In the genomic region with DNA sequence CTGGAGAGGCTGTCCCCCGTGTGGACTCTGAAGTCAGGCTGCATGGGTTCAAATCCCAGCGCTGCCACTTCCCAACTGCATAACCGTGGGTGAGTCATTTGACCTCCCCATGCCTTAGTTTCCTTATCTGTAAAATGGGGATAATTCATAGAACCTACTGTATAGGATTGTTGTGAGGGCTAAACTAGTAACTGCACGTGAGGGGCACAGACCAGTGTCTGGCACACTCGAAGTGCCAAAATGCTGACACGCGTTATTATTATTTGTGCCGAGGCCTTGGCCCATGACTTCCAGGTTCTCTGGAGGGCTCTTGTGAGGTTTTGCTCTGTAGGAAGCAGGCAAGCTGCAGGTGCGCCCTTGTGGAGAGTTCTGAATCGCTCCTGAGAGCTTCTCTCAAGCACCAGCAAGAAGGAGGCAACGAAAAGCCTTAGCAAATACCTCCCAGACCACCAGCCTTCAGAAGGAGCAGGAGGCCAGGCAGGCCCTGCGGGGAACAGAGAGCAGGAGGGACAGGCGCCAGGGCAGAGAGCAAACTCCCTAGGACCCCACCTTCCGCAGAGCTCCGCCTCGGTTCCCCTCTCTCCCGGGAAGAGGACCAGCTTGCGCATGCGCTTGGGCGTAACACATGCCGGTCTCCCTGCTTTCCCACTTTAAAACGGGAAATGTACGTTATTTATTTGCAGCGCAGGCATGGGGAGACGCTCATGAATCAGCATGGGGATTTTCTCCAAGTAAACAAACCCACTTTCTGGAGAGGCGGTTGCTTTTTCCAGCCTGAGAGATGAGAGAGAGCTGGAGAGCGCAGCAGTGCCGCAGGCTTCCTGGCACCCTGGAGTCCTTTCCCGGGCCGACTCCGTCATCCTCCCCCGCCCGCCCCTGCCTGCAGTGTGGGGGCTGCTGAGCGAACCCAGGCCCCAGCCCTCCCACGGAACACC, we compare ENCODE assay signal across 13 cellular contexts. TPM values are rescaled to one million over a fixed set of nuclear protein-coding genes. Genes with fewer than 3 reads are reported as not detected.
DNase-seq lines count a peak whose midpoint lies in the region; ATAC-seq, FAIRE-seq and TF ChIP-seq lines count a peak whose summit lies in the region.
"Had no signal": no experiment of that assay in that cellular context is flagged by ENCODE, and none has a peak within 500 bp of the region (broad histone marks: within the 10 kb centered on the region; RNA-seq: fewer than 3 reads in every experiment).

No MANE protein-coding gene starts in this region.

- H3K9ac ChIP-seq in neural cell (ENCODE audit: low read length): peak overlapping the region; percentile 36
- H3K9ac ChIP-seq: BLaER1 had no signal

- H2AFZ ChIP-seq in neural cell (ENCODE audit: low read depth, low read length): no peak overlapping the region

- H3K4me2 ChIP-seq in neural cell (ENCODE audit: low read length): peak overlapping the region; percentile 35
- H3K4me2 ChIP-seq: BLaER1 had no signal

- H3K36me3 ChIP-seq in Panc1 (ENCODE audit: control insufficient read depth, insufficient read depth, low read length) (no peaks in the 10 kb centered on the region), neural cell (ENCODE audit: insufficient read depth, low read length) (no peaks in the 10 kb centered on the region)
- H3K36me3 ChIP-seq: BLaER1, neutrophil had no signal

- POLR2A ChIA-PET in Panc1 (lab: Charles Lee): no interaction called here

- TF ChIP-seq EP300 in neural cell (conservative IDR thresholded peaks at IDR 0.05; ENCODE audit: poor library complexity, severe bottlenecking): no peak

- H3K4me1 ChIP-seq in Panc1 (ENCODE audit: control insufficient read depth, insufficient read depth, low read length): no peaks in the 10 kb centered on the region
- H3K4me1 ChIP-seq: BLaER1 had no signal

- H4K20me1 ChIP-seq in neural cell (ENCODE audit: insufficient read depth): no peaks in the 10 kb centered on the region
- H4K20me1 ChIP-seq: BLaER1 had no signal

- no peaks in the 10 kb centered on the region for H3F3A ChIP-seq in neural cell (ENCODE audit: insufficient read depth, low read length, poor library complexity, severe bottlenecking)

- no TSS peak for BruUV-seq in Panc1 (replicated peaks; lab: Mats Ljungman, UMichigan)

- in situ Hi-C loops in Panc1 (cut with HindIII; ENCODE audit: low pct_unique_long_range_greater_than_20kb, low sequenced_read_pairs): no loop called here

- no peak for TF ChIP-seq RAD21 in neural cell (conservative IDR thresholded peaks at IDR 0.05)

- DNase-seq in AG10803 (ENCODE audit: low read depth): no peak
- no peak for DNase-seq in Panc1 (ENCODE audit: low read depth, low spot score)
- peak; percentile 26 for DNase-seq in left cardiac atrium
- DNase-seq in NOMO-1 treated with DMSO at 0.1 percent for 48 hours (lab: John Stamatoyannopoulos, UW; ENCODE audit: unreplicated experiment): no peak
- no peak for DNase-seq in GM12892 (ENCODE audit: insufficient read length)
- DNase-seq: activated CD4-positive, CD25-positive, alpha-beta regulatory T cell treated with anti-CD3 and anti-CD28 coated beads, Interleukin-2, amount 50 U/mL, for 72 hours; central memory CD4-positive, alpha-beta T cell; NCI-H446 treated with DMSO at 0.1 percent for 48 hours had no signal

- ATAC-seq in Panc1 (0 out of 2 replicates have a peak, but pooled peaks have one; percentile 33), left cardiac atrium (peak; percentile 67), HG03139 (IDR thresholded peaks at IDR 0.05; ENCODE audit: unreplicated experiment) (no peak), GM19395 (IDR thresholded peaks at IDR 0.05; ENCODE audit: unreplicated experiment) (no peak)

- no peaks in the 10 kb centered on the region for H3K79me2 ChIP-seq in neural cell (replicated peaks; ENCODE audit: insufficient read depth, low read length)

- no peak overlapping the region for H3K27ac ChIP-seq in Panc1 (ENCODE audit: low read length)
- H3K27ac ChIP-seq in neural cell (ENCODE audit: low read length): no peak overlapping the region
- H3K27ac ChIP-seq: BLaER1, neutrophil had no signal

- no peaks in the 10 kb centered on the region for H3K9me3 ChIP-seq in Panc1 (ENCODE audit: control insufficient read depth, insufficient read depth, low read depth, low read length)
- no peaks in the 10 kb centered on the region for H3K9me3 ChIP-seq in neural cell (ENCODE audit: low read length)
- H3K9me3 ChIP-seq: BLaER1, neutrophil had no signal

- intact Hi-C loops in Panc1 (cut with micrococcal nuclease; ENCODE audit: unreplicated experiment) (no loop called here), left cardiac atrium (cut with DNase I) (no loop called here)

- FAIRE-seq in GM12892 (lab: Jason Lieb, UNC): no peak

- peak overlapping the region; percentile 29 for H3K4me3 ChIP-seq in AG10803 (ENCODE audit: low read length)
- H3K4me3 ChIP-seq in Panc1 (ENCODE audit: low read depth in 2 of 2, low read length in 2 of 2): no peak overlapping the region
- H3K4me3 ChIP-seq in neural cell (ENCODE audit: low read length): peak overlapping the region; percentile 59
- H3K4me3 ChIP-seq: BLaER1 had no signal

- TF ChIP-seq CTCF in AG10803 (conservative IDR thresholded peaks at IDR 0.05; ENCODE audit: low read length) (no peak), Panc1 (IDR thresholded peaks at IDR 0.05) (no peak), neural cell (IDR thresholded peaks at IDR 0.05; ENCODE audit: poor library complexity, severe bottlenecking) (peak; percentile 26)

- TF ChIP-seq POLR2A in GM12892 (IDR thresholded peaks at IDR 0.05; ENCODE audit: low read depth, low read length): no peak

- H3K27me3 ChIP-seq in Panc1 (ENCODE audit: control insufficient read depth, insufficient read depth, low read length): peaks cover 6% of the 10 kb centered on the region
- peaks cover 6% of the 10 kb centered on the region for H3K27me3 ChIP-seq in neural cell (ENCODE audit: insufficient read depth, low read depth, low read length)
- H3K27me3 ChIP-seq: BLaER1 had no signal

- no peaks in the 10 kb centered on the region for H3K9me2 ChIP-seq in neural cell (ENCODE audit: insufficient read depth, low read length)

- CTCF ChIA-PET in Panc1 (lab: Charles Lee): no interaction called here

TF ChIP-seq in neural cell, 6 proteins besides CTCF, POLR2A, EP300 and RAD21:
- TF ChIP-seq EZH2 (IDR thresholded peaks at IDR 0.05; ENCODE audit: borderline replicate concordance, insufficient read depth, low read length, poor library complexity, severe bottlenecking) (no peak), POLR2AphosphoS5 (IDR thresholded peaks at IDR 0.05) (no peak), SMC3 (conservative IDR thresholded peaks at IDR 0.05; ENCODE audit: poor library complexity) (no peak), MXI1 (conservative IDR thresholded peaks at IDR 0.05; ENCODE audit: poor library complexity, severe bottlenecking) (no peak), TAF1 (IDR thresholded peaks at IDR 0.05; ENCODE audit: low read depth) (no peak)
- TF ChIP-seq, protein P1, sequence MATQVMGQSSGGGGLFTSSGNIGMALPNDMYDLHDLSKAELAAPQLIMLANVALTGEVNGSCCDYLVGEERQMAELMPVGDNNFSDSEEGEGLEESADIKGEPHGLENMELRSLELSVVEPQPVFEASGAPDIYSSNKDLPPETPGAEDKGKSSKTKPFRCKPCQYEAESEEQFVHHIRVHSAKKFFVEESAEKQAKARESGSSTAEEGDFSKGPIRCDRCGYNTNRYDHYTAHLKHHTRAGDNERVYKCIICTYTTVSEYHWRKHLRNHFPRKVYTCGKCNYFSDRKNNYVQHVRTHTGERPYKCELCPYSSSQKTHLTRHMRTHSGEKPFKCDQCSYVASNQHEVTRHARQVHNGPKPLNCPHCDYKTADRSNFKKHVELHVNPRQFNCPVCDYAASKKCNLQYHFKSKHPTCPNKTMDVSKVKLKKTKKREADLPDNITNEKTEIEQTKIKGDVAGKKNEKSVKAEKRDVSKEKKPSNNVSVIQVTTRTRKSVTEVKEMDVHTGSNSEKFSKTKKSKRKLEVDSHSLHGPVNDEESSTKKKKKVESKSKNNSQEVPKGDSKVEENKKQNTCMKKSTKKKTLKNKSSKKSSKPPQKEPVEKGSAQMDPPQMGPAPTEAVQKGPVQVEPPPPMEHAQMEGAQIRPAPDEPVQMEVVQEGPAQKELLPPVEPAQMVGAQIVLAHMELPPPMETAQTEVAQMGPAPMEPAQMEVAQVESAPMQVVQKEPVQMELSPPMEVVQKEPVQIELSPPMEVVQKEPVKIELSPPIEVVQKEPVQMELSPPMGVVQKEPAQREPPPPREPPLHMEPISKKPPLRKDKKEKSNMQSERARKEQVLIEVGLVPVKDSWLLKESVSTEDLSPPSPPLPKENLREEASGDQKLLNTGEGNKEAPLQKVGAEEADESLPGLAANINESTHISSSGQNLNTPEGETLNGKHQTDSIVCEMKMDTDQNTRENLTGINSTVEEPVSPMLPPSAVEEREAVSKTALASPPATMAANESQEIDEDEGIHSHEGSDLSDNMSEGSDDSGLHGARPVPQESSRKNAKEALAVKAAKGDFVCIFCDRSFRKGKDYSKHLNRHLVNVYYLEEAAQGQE (IDR thresholded peaks at IDR 0.05; ENCODE audit: borderline replicate concordance): no peak

RNA-seq across cellular contexts. Expression of a gene that starts 39.6 kb away (rescaled TPM):
- total RNA-seq in Panc1 (2021; ENCODE audit: unreplicated experiment): not detected
- polyA plus RNA-seq in Panc1 (2012; ENCODE audit: insufficient read length): not detected
- not detected for total RNA-seq in left cardiac atrium
- polyA plus RNA-seq in neural cell: 9.8 and 14.4 TPM in 2 replicates
- 19.7 and 20.9 TPM in 2 replicates for polyA minus RNA-seq in neural cell
- polyA plus RNA-seq in GM12892 (2012; ENCODE audit: missing spikeins): not detected

Comparison
In these comparisons a context has a peak if more than half of its experiments do, and no peak if none do; other contexts are left out.
1. H3K4me3 ChIP-seq: peak in AG10803 (single experiment) and neural cell (single experiment); none in Panc1 (0 of 2).
2. ATAC-seq: peak in Panc1 (single experiment) and left cardiac atrium (2 of 2); none in HG03139 (single experiment) and GM19395 (single experiment).